19 cellular contexts compared by ENCODE assay signal in genomic region chr5:65892801-65893200, GRCh38.
"Had no signal": no experiment of that assay in that cellular context is flagged by ENCODE, and none has a peak within 500 bp of the region (broad histone marks: within the 10 kb centered on the region; RNA-seq: fewer than 3 reads in every experiment).

No MANE protein-coding gene starts in this region.

- H3K27me3 ChIP-seq: SJCRH30 had no signal

- H3K9me3 ChIP-seq: SJCRH30 had no signal

- H3K36me3 ChIP-seq: SJCRH30 had no signal

- H3K27ac ChIP-seq: RWPE1, SJCRH30 had no signal

- DNase-seq: KBM-7; MV-4-11; NCI-H1048; NCI-H1105; NCI-H1417; NCI-H1436 treated with DMSO at 0.1 percent for 48 hours; NCI-H1694; NCI-H187 treated with DMSO at 0.1 percent for 48 hours; NCI-H2029 treated with DMSO at 0.1 percent for 48 hours; NCI-H2171 treated with DMSO at 0.1 percent for 48 hours; NCI-H345; NCI-H524; NCI-H526 treated with DMSO at 0.1 percent for 48 hours; NCI-H748 treated with DMSO at 0.1 percent for 48 hours; NK-92 treated with Interleukin-12 subunit alpha and Interleukin-12 subunit beta, amount 100 ng/mL, for 24 hours; PC-3; SHP77 treated with DMSO at 0.1 percent for 48 hours; SJCRH30 had no signal

- H3K4me1 ChIP-seq: SJCRH30 had no signal

- H3K4me3 ChIP-seq: SJCRH30 had no signal
